15 cellular contexts compared by ENCODE assay signal in genomic region chr3:55724851-55725250, GRCh38.
DNase-seq lines count a peak whose midpoint lies in the region; ATAC-seq and TF ChIP-seq lines count a peak whose summit lies in the region.
"Had no signal": no experiment of that assay in that cellular context is flagged by ENCODE, and none has a peak within 500 bp of the region (broad histone marks: within the 10 kb centered on the region; RNA-seq: fewer than 3 reads in every experiment).

No MANE protein-coding gene starts in this region.

- H3K27me3 Mint-ChIP-seq in nephron (ENCODE audit: low read depth): peaks cover 5% of the 10 kb centered on the region

- H3K4me1 Mint-ChIP-seq in nephron: peaks cover 56% of the 10 kb centered on the region
- H3K4me1 Mint-ChIP-seq: activated naive CD8-positive, alpha-beta T cell treated with anti-CD3 and anti-CD28 coated beads, Interleukin-2, amount 10 ng/mL, durations not matched to agents 7 days and 5 days had no signal

- H3K4me3 ChIP-seq in effector memory CD4-positive, alpha-beta T cell (ENCODE audit: insufficient read depth, low read depth, low read length, poor library complexity, severe bottlenecking): no peak overlapping the region
- H3K4me3 ChIP-seq: lung, spleen, tibial artery had no signal

- H3K9me3 Mint-ChIP-seq in nephron: no peaks in the 10 kb centered on the region
- H3K9me3 Mint-ChIP-seq: activated naive CD8-positive, alpha-beta T cell treated with anti-CD3 and anti-CD28 coated beads, Interleukin-2, amount 10 ng/mL, durations not matched to agents 7 days and 5 days had no signal

- no peaks in the 10 kb centered on the region for H3K36me3 ChIP-seq in effector memory CD4-positive, alpha-beta T cell (ENCODE audit: control insufficient read depth, insufficient read depth, low read length)
- H3K36me3 ChIP-seq: spleen, tibial artery had no signal

- H3K9me3 ChIP-seq in effector memory CD4-positive, alpha-beta T cell (ENCODE audit: control insufficient read depth, low read length): no peaks in the 10 kb centered on the region
- H3K9me3 ChIP-seq: Caco-2, spleen, tibial artery had no signal

- DNase-seq in effector memory CD4-positive, alpha-beta T cell: no peak
- no peak for DNase-seq in HuH-7.5 (ENCODE audit: low spot score)
- no peak for DNase-seq in DMS153 (lab: John Stamatoyannopoulos, UW)
- DNase-seq: activated naive CD8-positive, alpha-beta T cell treated with anti-CD3 and anti-CD28 coated beads, Interleukin-2, amount 10 ng/mL, durations not matched to agents 7 days and 5 days; Caco-2; HCEC 1CT; NCI-H1105; NCI-H524 treated with DMSO at 0.1 percent for 48 hours; spleen; tibial artery had no signal

- no peaks in the 10 kb centered on the region for H3K36me3 Mint-ChIP-seq in nephron (ENCODE audit: low read depth)
- H3K36me3 Mint-ChIP-seq: activated naive CD8-positive, alpha-beta T cell treated with anti-CD3 and anti-CD28 coated beads, Interleukin-2, amount 10 ng/mL, durations not matched to agents 7 days and 5 days had no signal

- no peak for TF ChIP-seq CTCF in nephron (IDR thresholded peaks at IDR 0.05; ENCODE audit: unreplicated experiment in 3 of 3)

- H3K27ac Mint-ChIP-seq in nephron: peak overlapping the region; percentile 10 to 73 (median 59)
- H3K27ac Mint-ChIP-seq: activated naive CD8-positive, alpha-beta T cell treated with anti-CD3 and anti-CD28 coated beads, Interleukin-2, amount 10 ng/mL, durations not matched to agents 7 days and 5 days had no signal

- ATAC-seq in GM18870 (IDR thresholded peaks at IDR 0.05; ENCODE audit: unreplicated experiment) (peak; percentile 83), GM21528 (IDR thresholded peaks at IDR 0.05; ENCODE audit: low FRiP score, unreplicated experiment) (peak; percentile 69), HG03280 (IDR thresholded peaks at IDR 0.05; ENCODE audit: unreplicated experiment) (peak; percentile 51)

- no peak overlapping the region for H3K27ac ChIP-seq in effector memory CD4-positive, alpha-beta T cell (ENCODE audit: insufficient read depth, low read length, poor library complexity, severe bottlenecking)
- H3K27ac ChIP-seq: spleen, tibial artery had no signal

- no peaks in the 10 kb centered on the region for H3K4me1 ChIP-seq in effector memory CD4-positive, alpha-beta T cell (ENCODE audit: control insufficient read depth, insufficient read depth, low read length, poor library complexity, severe bottlenecking)
- H3K4me1 ChIP-seq: Caco-2, tibial artery had no signal

- no peak overlapping the region for H3K4me3 Mint-ChIP-seq in nephron
- H3K4me3 Mint-ChIP-seq: activated naive CD8-positive, alpha-beta T cell treated with anti-CD3 and anti-CD28 coated beads, Interleukin-2, amount 10 ng/mL, durations not matched to agents 7 days and 5 days had no signal

- H3K27me3 ChIP-seq in effector memory CD4-positive, alpha-beta T cell (replicated peaks; ENCODE audit: control insufficient read depth, insufficient read depth, low read length, poor library complexity, severe bottlenecking): no peaks in the 10 kb centered on the region
